In the genomic region with DNA sequence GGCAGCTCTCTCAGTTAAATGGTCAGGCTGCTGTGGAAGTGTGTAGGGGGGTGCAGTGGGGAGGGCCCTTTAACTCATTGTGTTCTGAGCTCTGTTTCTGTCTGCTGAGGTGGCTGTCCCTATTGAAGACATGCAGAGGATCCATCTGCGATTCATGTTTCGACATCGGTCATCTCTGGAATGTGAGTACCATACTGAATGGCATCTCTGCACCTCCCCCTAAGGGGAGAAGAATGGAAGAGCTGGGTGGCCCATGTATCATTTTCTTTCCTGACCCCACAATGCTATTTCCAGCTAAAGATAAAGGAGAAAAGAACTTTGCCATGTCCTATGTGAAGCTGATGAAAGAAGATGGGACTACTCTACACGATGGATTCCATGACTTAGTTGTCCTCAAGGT, we compare ENCODE assay signal across 1 cellular context.
TF ChIP-seq lines count a peak whose summit lies in the region.

No MANE protein-coding gene starts in this region.

TF ChIP-seq in IMR-90, 13 proteins besides CTCF, POLR2A, EP300 and RAD21 (continued from another document):
- TF ChIP-seq USF2 (IDR thresholded peaks at IDR 0.05; ENCODE audit: low read depth, low read length) (no peak), MXI1 (IDR thresholded peaks at IDR 0.05; ENCODE audit: borderline replicate concordance, low read depth, low read length) (no peak), FOS (IDR thresholded peaks at IDR 0.05; ENCODE audit: low read depth, low read length) (no peak), ELK1 (IDR thresholded peaks at IDR 0.05; ENCODE audit: borderline replicate concordance, low read depth, low read length) (no peak), CEBPB (IDR thresholded peaks at IDR 0.05; ENCODE audit: low read depth, low read length) (no peak), CHD1 (IDR thresholded peaks at IDR 0.05; ENCODE audit: low read depth, low read length) (no peak), MAFK (IDR thresholded peaks at IDR 0.05; ENCODE audit: low read depth, low read length) (no peak)
